5 cellular contexts compared by ENCODE assay signal in genomic region chr12:34386621-34387255, GRCh38.
"Had no signal": no experiment of that assay in that cellular context is flagged by ENCODE, and none has a peak within 500 bp of the region (broad histone marks: within the 10 kb centered on the region; RNA-seq: fewer than 3 reads in every experiment).

No MANE protein-coding gene starts in this region.

- H2AFZ ChIP-seq: GM23338 had no signal

- ATAC-seq: GM23338 had no signal

- DNase-seq: H9, HCEC 1CT, IMR-90 had no signal

- H3K4me2 ChIP-seq: GM23338 had no signal

- H3K4me3 ChIP-seq: GM23338, K562 had no signal
